21 cellular contexts compared by ENCODE assay signal in the genomic region with DNA sequence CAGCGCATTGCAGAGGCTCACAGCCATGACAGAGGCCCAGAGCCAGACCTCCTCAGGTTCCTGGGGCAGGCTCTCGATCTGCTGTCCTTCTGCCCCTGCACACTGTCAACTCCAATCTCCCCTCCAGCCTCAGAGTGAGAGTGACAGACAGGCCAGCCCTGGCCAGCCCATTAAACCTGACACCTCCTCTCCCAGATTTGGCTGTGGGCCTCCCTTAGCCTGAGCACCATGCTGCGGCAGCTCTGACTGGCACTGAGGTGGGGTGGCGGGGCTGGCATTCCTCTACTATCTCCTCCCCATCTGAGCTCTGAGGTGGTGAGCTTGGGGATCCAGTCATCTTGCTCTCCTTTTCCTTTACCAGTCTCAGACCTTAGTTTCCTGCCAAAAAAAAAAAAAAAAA.
"Had no signal": no experiment of that assay in that cellular context is flagged by ENCODE, and none has a peak within 500 bp of the region (broad histone marks: within the 10 kb centered on the region; RNA-seq: fewer than 3 reads in every experiment).

No MANE protein-coding gene starts in this region.

- H3K36me3 Mint-ChIP-seq: brain had no signal

- H3K27ac Mint-ChIP-seq: activated CD4-positive, alpha-beta T cell treated with anti-CD3 and anti-CD28 coated beads, Interleukin-2, amount 10 ng/mL, durations not matched to agents 7 days and 5 days; activated CD8-positive, alpha-beta T cell treated with anti-CD3 and anti-CD28 coated beads, Interleukin-2, amount 10 ng/mL, durations not matched to agents 7 days and 5 days; activated naive CD4-positive, alpha-beta T cell treated with anti-CD3 and anti-CD28 coated beads for 36 hours; activated T-cell treated with anti-CD3 and anti-CD28 coated beads, Interleukin-2, amount 50 U/mL, for 24 hours; activated T-helper 2 cell treated with anti-CD3 and anti-CD28 coated beads, Interferon-gamma antibody, Interleukin-2, Interleukin-4, amounts not matched to agents 10 μg/mL and 5 μg/mL and 100 μg/mL, durations not matched to agents 14 hours and 24 hours and 36 hours; nephron progenitor cell; stimulated activated naive CD8-positive, alpha-beta T cell treated with anti-CD3 and anti-CD28 coated beads, Interleukin-15, Interleukin-2, amounts not matched to agents 100 ng/mL and 50 ng/mL, for 24 hours had no signal

- H3K4me3 Mint-ChIP-seq: activated CD4-positive, alpha-beta T cell treated with anti-CD3 and anti-CD28 coated beads, Interleukin-2, amount 10 ng/mL, durations not matched to agents 7 days and 5 days; activated CD8-positive, alpha-beta T cell treated with anti-CD3 and anti-CD28 coated beads, Interleukin-2, amount 10 ng/mL, durations not matched to agents 7 days and 5 days; activated naive CD4-positive, alpha-beta T cell treated with anti-CD3 and anti-CD28 coated beads for 36 hours; activated T-cell treated with anti-CD3 and anti-CD28 coated beads, Interleukin-2, amount 50 U/mL, for 24 hours; brain; central memory CD8-positive, alpha-beta T cell; nephron progenitor cell; stimulated activated naive CD8-positive, alpha-beta T cell treated with anti-CD3 and anti-CD28 coated beads, Interleukin-15, Interleukin-2, amounts not matched to agents 100 ng/mL and 50 ng/mL, for 24 hours had no signal

- H3K9me3 Mint-ChIP-seq: activated naive CD4-positive, alpha-beta T cell treated with anti-CD3 and anti-CD28 coated beads for 36 hours; activated T-cell treated with anti-CD3 and anti-CD28 coated beads, Interleukin-2, amount 50 U/mL, for 24 hours; central memory CD8-positive, alpha-beta T cell; nephron progenitor cell; stimulated activated naive CD8-positive, alpha-beta T cell treated with anti-CD3 and anti-CD28 coated beads, Interleukin-15, Interleukin-2, amounts not matched to agents 100 ng/mL and 50 ng/mL, for 24 hours had no signal

- H3K4me3 ChIP-seq: coronary artery, gastroesophageal sphincter, tibial nerve, vagina had no signal

- H3K36me3 ChIP-seq: gastroesophageal sphincter, tibial nerve, vagina had no signal

- H3K9me3 ChIP-seq: gastroesophageal sphincter, tibial nerve, vagina had no signal

- ATAC-seq: activated CD4-positive, CD25-positive, alpha-beta regulatory T cell treated with anti-CD3 and anti-CD28 coated beads, Interleukin-2, amount 50 U/mL, for 24 hours; activated CD8-positive, alpha-beta T cell treated with anti-CD3 and anti-CD28 coated beads, Interleukin-2, amount 10 ng/mL, durations not matched to agents 7 days and 5 days; gastroesophageal sphincter; left colon had no signal

- H3K27ac ChIP-seq: coronary artery, gastroesophageal sphincter, tibial nerve, vagina had no signal

- DNase-seq: activated CD4-positive, alpha-beta T cell treated with anti-CD3 and anti-CD28 coated beads, Interleukin-2, amount 10 ng/mL, durations not matched to agents 7 days and 5 days; activated CD8-positive, alpha-beta T cell treated with anti-CD3 and anti-CD28 coated beads, Interleukin-2, amount 10 ng/mL, durations not matched to agents 7 days and 5 days; activated naive CD4-positive, alpha-beta T cell treated with anti-CD3 and anti-CD28 coated beads for 36 hours; activated T-cell treated with anti-CD3 and anti-CD28 coated beads, Interleukin-2, amount 50 U/mL, for 24 hours; left colon; midbrain; nephron progenitor cell; occipital lobe; posterior cingulate gyrus; retina; stimulated activated CD4-positive, alpha-beta T cell treated with anti-CD3 and anti-CD28 coated beads, Interleukin-2, amount 100 ng/mL, for 24 hours; T1000 had no signal

- H3K27me3 ChIP-seq: vagina had no signal
